1 cellular context compared by ENCODE assay signal in the genomic region with DNA sequence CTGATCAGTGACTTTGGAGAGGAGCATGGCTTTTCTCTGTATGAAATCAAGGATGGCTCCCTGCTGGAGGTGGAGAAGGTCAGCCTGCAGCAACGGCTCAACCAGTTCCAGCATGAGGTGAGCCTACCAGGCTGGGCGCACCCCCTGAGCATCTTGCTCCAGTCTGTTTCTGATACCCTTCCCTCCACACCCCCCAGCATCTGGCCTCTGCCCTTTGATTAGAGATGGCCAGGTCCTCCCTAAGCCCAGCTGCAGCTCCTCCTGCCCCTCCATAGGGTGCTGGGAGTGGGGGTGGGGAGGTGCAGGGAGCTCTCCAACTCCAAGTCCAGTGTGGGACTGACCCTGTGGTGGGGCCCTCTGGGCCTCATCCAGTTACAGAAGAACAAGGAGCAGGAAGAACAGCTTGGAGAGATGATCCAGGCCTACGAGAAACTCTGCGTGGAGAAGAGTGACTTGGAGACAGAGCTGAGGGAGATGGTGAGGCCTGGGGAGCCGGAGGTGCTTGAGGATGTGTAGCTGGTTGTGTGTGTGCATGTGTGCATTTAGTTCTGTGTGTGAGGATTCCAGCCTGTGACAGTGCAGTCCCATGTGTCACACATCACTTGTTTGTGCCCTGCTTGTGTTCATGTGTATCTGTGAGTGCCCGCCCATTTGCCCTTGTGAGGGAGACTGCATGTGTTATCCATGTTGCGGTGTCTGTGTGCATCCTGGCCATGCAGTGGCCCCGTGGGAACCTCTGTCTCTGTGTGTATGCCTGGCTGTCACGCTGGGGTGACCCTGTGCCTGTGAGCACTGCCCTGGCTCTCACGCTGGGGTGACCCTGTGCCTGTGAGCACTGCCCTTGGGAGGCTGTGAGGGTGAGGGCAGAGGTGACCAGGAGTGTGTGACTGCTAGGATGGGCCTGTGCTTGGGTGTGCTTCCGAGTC.
TF ChIP-seq lines count a peak whose summit lies in the region.

No MANE protein-coding gene starts in this region.

TF ChIP-seq in A549, 52 proteins besides CTCF, POLR2A, EP300 and RAD21:
- TF ChIP-seq HEYL (CRISPR knock-in tag; IDR thresholded peaks at IDR 0.05) = no peak
- no peak for TF ChIP-seq MYC (IDR thresholded peaks at IDR 0.05; ENCODE audit: borderline replicate concordance, low read length)
- peak; percentile 21 for TF ChIP-seq ZFP36 (IDR thresholded peaks at IDR 0.05; ENCODE audit: borderline replicate concordance, partially characterized antibody)
